In the genomic region with DNA sequence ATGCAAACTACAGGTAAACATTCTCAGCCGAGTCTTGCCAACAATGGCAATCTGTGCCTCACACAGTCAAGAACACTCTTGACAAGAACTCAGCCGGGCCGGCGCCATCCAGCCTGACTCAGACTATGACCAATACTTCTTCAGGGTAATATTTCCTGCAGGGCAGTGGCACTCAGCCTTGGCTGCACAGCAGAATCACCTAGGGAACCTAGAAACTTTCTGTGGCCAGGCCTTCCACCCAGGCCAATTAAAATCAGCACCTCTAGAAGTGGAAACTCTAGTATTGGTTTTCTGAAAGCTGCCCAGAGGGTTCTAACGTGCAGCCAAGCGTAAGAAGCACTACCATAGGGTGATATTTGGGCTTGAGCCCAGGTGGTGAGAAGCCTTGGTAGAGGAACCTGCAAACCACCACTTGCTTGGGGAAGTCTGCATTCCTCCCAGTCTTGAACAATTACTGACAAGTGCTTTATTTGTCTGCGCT, we compare ENCODE assay signal across 8 cellular contexts.
DNase-seq lines count a peak whose midpoint lies in the region; ATAC-seq and TF ChIP-seq lines count a peak whose summit lies in the region.

No MANE protein-coding gene starts in this region.

- H3K36me3 Mint-ChIP-seq in osteocyte (ENCODE audit: unreplicated experiment) = peaks cover 2% of the 10 kb centered on the region

- peaks cover 6% of the 10 kb centered on the region for H3K4me1 Mint-ChIP-seq in osteocyte (ENCODE audit: unreplicated experiment)

- POLR2A ChIA-PET in HEK293T (lab: Yijun Ruan, JAX) = no interaction called here

- peak; percentile 70 for ATAC-seq in GM21825 (IDR thresholded peaks at IDR 0.05; ENCODE audit: unreplicated experiment)
- ATAC-seq in GM18505 (IDR thresholded peaks at IDR 0.05; ENCODE audit: unreplicated experiment) = no peak

- H3K4me3 Mint-ChIP-seq in osteocyte (ENCODE audit: unreplicated experiment) = no peak overlapping the region

- TF ChIP-seq POLR2A in GM18505 (IDR thresholded peaks at IDR 0.05; ENCODE audit: borderline replicate concordance, extremely low read depth, insufficient read depth, insufficient read length) = no peak

- no peaks in the 10 kb centered on the region for H3K27me3 Mint-ChIP-seq in osteocyte (ENCODE audit: unreplicated experiment)

- no peak overlapping the region for H3K27ac Mint-ChIP-seq in osteocyte (ENCODE audit: unreplicated experiment)

- DNase-seq in COLO668 (lab: John Stamatoyannopoulos, UW; ENCODE audit: unreplicated experiment) (peak; percentile 18), NCI-H510A (lab: John Stamatoyannopoulos, UW) (peak; percentile 39), glomerular endothelial cell (ENCODE audit: extremely low read depth, low read depth, low spot score) (peak; percentile 48), HEK293T (ENCODE audit: extremely low spot score) (no peak), NCI-H2171 (lab: John Stamatoyannopoulos, UW) (no peak), osteocyte (ENCODE audit: extremely low spot score, unreplicated experiment) (no peak)

- no peaks in the 10 kb centered on the region for H3K9me3 Mint-ChIP-seq in osteocyte (ENCODE audit: unreplicated experiment)

- TF ChIP-seq CTCF in osteocyte (IDR thresholded peaks at IDR 0.05) = no peak

- CTCF ChIA-PET in HEK293T (lab: Yijun Ruan, JAX) = no interaction called here

TF ChIP-seq in HEK293T, 16 proteins besides CTCF, POLR2A, EP300 and RAD21:
- TF ChIP-seq LEF1 (IDR thresholded peaks at IDR 0.05; ENCODE audit: borderline replicate concordance) (no peak), NFRKB (IDR thresholded peaks at IDR 0.05) (no peak), FOXK2 (IDR thresholded peaks at IDR 0.05) (no peak), BHLHE40 (IDR thresholded peaks at IDR 0.05; ENCODE audit: borderline replicate concordance) (no peak), ARNT (IDR thresholded peaks at IDR 0.05) (no peak), ELF4 (IDR thresholded peaks at IDR 0.05) (no peak), FOXM1 (IDR thresholded peaks at IDR 0.05; ENCODE audit: borderline replicate concordance) (no peak), SUZ12 (IDR thresholded peaks at IDR 0.05) (no peak), ZNF384 (IDR thresholded peaks at IDR 0.05) (no peak), CTBP1 (IDR thresholded peaks at IDR 0.05; ENCODE audit: borderline replicate concordance) (no peak), SP1 (IDR thresholded peaks at IDR 0.05) (no peak), L3MBTL2 (conservative IDR thresholded peaks at IDR 0.05) (no peak), TARDBP (IDR thresholded peaks at IDR 0.05) (no peak), HDGF (IDR thresholded peaks at IDR 0.05; ENCODE audit: borderline replicate concordance) (no peak), FOXA1 (IDR thresholded peaks at IDR 0.05) (no peak)
- TF ChIP-seq, protein P1, sequence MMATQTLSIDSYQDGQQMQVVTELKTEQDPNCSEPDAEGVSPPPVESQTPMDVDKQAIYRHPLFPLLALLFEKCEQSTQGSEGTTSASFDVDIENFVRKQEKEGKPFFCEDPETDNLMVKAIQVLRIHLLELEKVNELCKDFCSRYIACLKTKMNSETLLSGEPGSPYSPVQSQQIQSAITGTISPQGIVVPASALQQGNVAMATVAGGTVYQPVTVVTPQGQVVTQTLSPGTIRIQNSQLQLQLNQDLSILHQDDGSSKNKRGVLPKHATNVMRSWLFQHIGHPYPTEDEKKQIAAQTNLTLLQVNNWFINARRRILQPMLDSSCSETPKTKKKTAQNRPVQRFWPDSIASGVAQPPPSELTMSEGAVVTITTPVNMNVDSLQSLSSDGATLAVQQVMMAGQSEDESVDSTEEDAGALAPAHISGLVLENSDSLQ (IDR thresholded peaks at IDR 0.05) = no peak

Comparison
In these comparisons a context has a peak if more than half of its experiments do, and no peak if none do; other contexts are left out.
1. DNase-seq: peak in COLO668 (single experiment), NCI-H510A (single experiment) and glomerular endothelial cell (single experiment); none in HEK293T (single experiment), NCI-H2171 (single experiment) and osteocyte (single experiment).